In the genomic region with DNA sequence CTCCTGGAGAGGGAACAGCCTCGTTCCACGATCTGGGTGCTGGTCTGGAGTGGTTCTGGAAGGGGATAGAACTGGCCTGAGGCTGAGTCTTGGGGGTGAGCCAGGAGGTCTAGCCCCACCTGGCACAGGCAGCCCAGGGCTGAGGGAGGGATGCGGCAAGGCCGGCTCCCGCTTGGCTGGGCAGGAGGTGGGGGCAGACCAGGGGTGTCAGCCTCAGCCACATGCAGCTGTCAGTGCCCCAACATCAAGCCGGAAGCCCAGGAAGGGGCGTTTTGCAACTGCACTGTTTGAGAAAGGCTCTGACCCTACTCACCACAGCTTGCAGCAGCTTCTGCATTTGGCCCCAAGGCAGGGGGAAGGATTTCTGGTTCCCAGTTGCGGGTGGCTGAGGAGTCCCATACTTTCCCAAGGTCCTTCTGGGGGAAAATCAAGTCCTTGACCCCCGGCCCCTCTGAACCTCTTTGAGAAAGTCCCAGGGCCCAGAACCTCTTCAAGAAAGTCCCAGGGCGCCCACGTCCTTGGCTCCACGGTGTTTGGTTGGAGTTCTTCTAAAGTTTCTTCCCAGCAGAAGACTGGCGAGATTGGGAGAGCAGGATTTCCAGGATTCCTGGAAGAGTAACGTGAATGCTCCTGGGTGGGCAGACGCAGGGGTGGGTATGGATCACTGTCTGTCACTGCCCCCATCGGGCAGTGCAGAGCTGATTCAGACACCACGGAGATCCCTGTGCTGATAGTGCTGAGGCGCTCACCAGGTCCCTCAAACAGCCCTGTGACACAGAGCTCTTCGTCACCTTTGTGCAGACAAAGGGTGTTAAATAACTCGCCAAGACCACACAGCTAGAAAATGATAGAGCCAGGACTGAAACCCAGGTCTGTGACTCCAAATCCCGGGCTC, we compare ENCODE assay signal across 8 cellular contexts. TPM values are rescaled to one million over a fixed set of nuclear protein-coding genes. Genes with fewer than 3 reads are reported as not detected.
A peak's percentile ranks its signal among the peaks of the same experiment; 100 is the strongest.
DNase-seq lines count a peak whose midpoint lies in the region; ATAC-seq and TF ChIP-seq lines count a peak whose summit lies in the region.

No MANE protein-coding gene starts in this region.

- no peak overlapping the region for H4K8ac ChIP-seq in mesendoderm (ENCODE audit: low read depth, low read length)

- peak overlapping the region; percentile 61 for H3K27ac ChIP-seq in mesendoderm (ENCODE audit: low read depth, low read length)
- H3K27ac ChIP-seq in testis: peak overlapping the region; percentile 73 to 74

- H3K4me1 Mint-ChIP-seq in T-helper 17 cell: peaks cover 50% of the 10 kb centered on the region

- H3K27me3 ChIP-seq in mesendoderm (ENCODE audit: insufficient read depth, low read length, poor library complexity) (peaks cover 2% of the 10 kb centered on the region), testis (no peaks in the 10 kb centered on the region)

- H3K27ac Mint-ChIP-seq in T-helper 17 cell: peak overlapping the region; percentile 98

- no peak overlapping the region for H2BK15ac ChIP-seq in mesendoderm (replicated peaks; ENCODE audit: low read depth)

- H3K56ac ChIP-seq in mesendoderm (ENCODE audit: low read length): peak overlapping the region; percentile 91

- H3K36me3 ChIP-seq in mesendoderm (ENCODE audit: control insufficient read depth, insufficient read depth, low read length) (no peaks in the 10 kb centered on the region), testis (ENCODE audit: low read depth, missing control alignments) (no peaks in the 10 kb centered on the region)

- H4K5ac ChIP-seq in mesendoderm (ENCODE audit: low read length): no peak overlapping the region

- DNase-seq in activated CD4-positive, CD25-positive, alpha-beta regulatory T cell (lab: John Stamatoyannopoulos, UW): no peak
- DNase-seq in T-helper 17 cell: peak in 1 of 3 donors; percentile 44
- peak; percentile 37 for DNase-seq in central memory CD4-positive, alpha-beta T cell
- DNase-seq in mesendoderm: peak; percentile 90
- DNase-seq in testis: peak; percentile 56
- no peak for DNase-seq in iPS-NIHi7 (ENCODE audit: extremely low spot score)

- H3K9me3 ChIP-seq in T-helper 17 cell (ENCODE audit: control insufficient read depth, low read length, poor library complexity, severe bottlenecking) (no peaks in the 10 kb centered on the region), testis (no peaks in the 10 kb centered on the region)

- H3K27me3 Mint-ChIP-seq in T-helper 17 cell: no peaks in the 10 kb centered on the region

- H3K79me2 ChIP-seq in mesendoderm (ENCODE audit: control insufficient read depth, insufficient read depth, low read length): no peaks in the 10 kb centered on the region

- peaks cover 5% of the 10 kb centered on the region for H3K79me1 ChIP-seq in mesendoderm (ENCODE audit: low read length)

- H2BK5ac ChIP-seq in mesendoderm (ENCODE audit: low read length): no peak overlapping the region

- WGBS in mesendoderm (ENCODE audit: extremely low coverage, insufficient coverage, low lambda C conversion rate): no CpG with 5 or more reads among the region's 21 CpGs
- 42 to 55% methylated on average over 10 to 21 of the region's 21 CpGs for WGBS in testis, 2 donors

- H3K4me3 Mint-ChIP-seq in T-helper 17 cell: peak overlapping the region; percentile 97

- H2AK5ac ChIP-seq in mesendoderm (ENCODE audit: low read length): peak overlapping the region; percentile 79

- H3K4me1 ChIP-seq in mesendoderm (ENCODE audit: control insufficient read depth, low read depth, low read length): peaks cover 14% of the 10 kb centered on the region
- H3K4me1 ChIP-seq in testis: peaks cover 40% of the 10 kb centered on the region

- TF ChIP-seq CTCF in testis (IDR thresholded peaks at IDR 0.05): no peak

- H2BK120ac ChIP-seq in mesendoderm (ENCODE audit: low read depth, low read length): no peak overlapping the region

- no peaks in the 10 kb centered on the region for H3K36me3 Mint-ChIP-seq in T-helper 17 cell (ENCODE audit: low read depth)

- intact Hi-C loops in testis (cut with DNase I; ENCODE audit: low total_unique reads): no loop called here

- no peak overlapping the region for H3K4ac ChIP-seq in mesendoderm (ENCODE audit: low read depth, low read length)

- peak overlapping the region; percentile 39 for H3K9ac ChIP-seq in mesendoderm (ENCODE audit: low read length)

- no peak for TF ChIP-seq POLR2A in testis (IDR thresholded peaks at IDR 0.05)

- no peak overlapping the region for H3K4me2 ChIP-seq in mesendoderm (ENCODE audit: low read length)

- no peak overlapping the region for H3K23ac ChIP-seq in mesendoderm (ENCODE audit: low read length)

- peak; percentile 74 to 80 for ATAC-seq in activated CD4-positive, CD25-positive, alpha-beta regulatory T cell treated with anti-CD3 and anti-CD28 coated beads, Interleukin-2, amount 50 U/mL, for 24 hours
- ATAC-seq in HG03159 (IDR thresholded peaks at IDR 0.05; ENCODE audit: unreplicated experiment) (peak; percentile 66), T-helper 17 cell (peak; percentile 27)

- H3K4me3 ChIP-seq in mesendoderm (ENCODE audit: low read length): no peak overlapping the region
- H3K4me3 ChIP-seq in testis: peak overlapping the region; percentile 31 to 93

- H3K18ac ChIP-seq in mesendoderm (ENCODE audit: low read length): no peak overlapping the region

RNA-seq across cellular contexts. Expression of gene EFHD2, which starts 2.2 kb away (rescaled TPM):
- total RNA-seq in T-helper 17 cell: 100 to 1,000 TPM; 135 to 197 TPM
- 9.0 TPM for polyA plus RNA-seq in mesendoderm (2013, experiment 1 of 2)
- polyA plus RNA-seq in mesendoderm (2013, experiment 2 of 2): 9.2 TPM
- 100 to 1,000 TPM; 308 to 384 TPM for total RNA-seq in testis
- 146 TPM for polyA plus RNA-seq in testis (ENCODE audit: insufficient read depth, low read depth, low replicate concordance)

RNA-seq across cellular contexts. Expression of gene CTRC, which starts 26.4 kb away (rescaled TPM):
- 1 to 10 TPM; 2.7 to 2.9 TPM for total RNA-seq in T-helper 17 cell
- polyA plus RNA-seq in mesendoderm (2013, experiment 1 of 2): not detected
- not detected for polyA plus RNA-seq in mesendoderm (2013, experiment 2 of 2)
- under 1 TPM; 0.50 to 0.55 TPM for total RNA-seq in testis
- polyA plus RNA-seq in testis (ENCODE audit: insufficient read depth, low read depth, low replicate concordance): 0.83 TPM

RNA-seq across cellular contexts. Expression of gene CELA2A, which starts 44.7 kb away (rescaled TPM):
- total RNA-seq in T-helper 17 cell: not detected
- not detected for polyA plus RNA-seq in mesendoderm (2013, experiment 1 of 2)
- polyA plus RNA-seq in mesendoderm (2013, experiment 2 of 2): not detected
- 1 to 10 TPM; 3.7 to 4.8 TPM for total RNA-seq in testis
- 2.4 TPM for polyA plus RNA-seq in testis (ENCODE audit: insufficient read depth, low read depth, low replicate concordance)

Comparison
In these comparisons a context has a peak if more than half of its experiments do, and no peak if none do; other contexts are left out.
1. ATAC-seq: peak in every context shown above with its lines; median percentile 77 in activated CD4-positive, CD25-positive, alpha-beta regulatory T cell treated with anti-CD3 and anti-CD28 coated beads, Interleukin-2, amount 50 U/mL, for 24 hours; 66 in HG03159; 27 in T-helper 17 cell.
2. DNase-seq: peak in central memory CD4-positive, alpha-beta T cell (single experiment), mesendoderm (single experiment) and testis (single experiment); none in activated CD4-positive, CD25-positive, alpha-beta regulatory T cell (0 of 4) and iPS-NIHi7 (single experiment).
3. RNA of gene CELA2A, which starts 44.7 kb away (total RNA-seq): 3.7 to 4.8 TPM in testis; not detected in T-helper 17 cell; every median in the first group is over 4 times any median in the second.